ENCODE assay signal across 1 cellular context in genomic region chr3:56782215-56782614, GRCh38.
TF ChIP-seq lines count a peak whose summit lies in the region.

No MANE protein-coding gene starts in this region.

TF ChIP-seq in HepG2, 621 proteins besides CTCF, POLR2A, EP300 and RAD21 (continued from another document and continues in another):
- TF ChIP-seq ZNF660 (CRISPR knock-in tag; IDR thresholded peaks at IDR 0.05; ENCODE audit: borderline replicate concordance, low read depth), result no peak
- 0 out of 2 replicates have a peak, but pooled peaks have one; percentile 35 for TF ChIP-seq MAX (IDR thresholded peaks at IDR 0.05)
- peak; percentile 93 for TF ChIP-seq NCOA2 (CRISPR knock-in tag; IDR thresholded peaks at IDR 0.05)
- no peak for TF ChIP-seq ZNF674 (CRISPR knock-in tag; IDR thresholded peaks at IDR 0.05; ENCODE audit: low read depth)
- TF ChIP-seq, protein P1, sequence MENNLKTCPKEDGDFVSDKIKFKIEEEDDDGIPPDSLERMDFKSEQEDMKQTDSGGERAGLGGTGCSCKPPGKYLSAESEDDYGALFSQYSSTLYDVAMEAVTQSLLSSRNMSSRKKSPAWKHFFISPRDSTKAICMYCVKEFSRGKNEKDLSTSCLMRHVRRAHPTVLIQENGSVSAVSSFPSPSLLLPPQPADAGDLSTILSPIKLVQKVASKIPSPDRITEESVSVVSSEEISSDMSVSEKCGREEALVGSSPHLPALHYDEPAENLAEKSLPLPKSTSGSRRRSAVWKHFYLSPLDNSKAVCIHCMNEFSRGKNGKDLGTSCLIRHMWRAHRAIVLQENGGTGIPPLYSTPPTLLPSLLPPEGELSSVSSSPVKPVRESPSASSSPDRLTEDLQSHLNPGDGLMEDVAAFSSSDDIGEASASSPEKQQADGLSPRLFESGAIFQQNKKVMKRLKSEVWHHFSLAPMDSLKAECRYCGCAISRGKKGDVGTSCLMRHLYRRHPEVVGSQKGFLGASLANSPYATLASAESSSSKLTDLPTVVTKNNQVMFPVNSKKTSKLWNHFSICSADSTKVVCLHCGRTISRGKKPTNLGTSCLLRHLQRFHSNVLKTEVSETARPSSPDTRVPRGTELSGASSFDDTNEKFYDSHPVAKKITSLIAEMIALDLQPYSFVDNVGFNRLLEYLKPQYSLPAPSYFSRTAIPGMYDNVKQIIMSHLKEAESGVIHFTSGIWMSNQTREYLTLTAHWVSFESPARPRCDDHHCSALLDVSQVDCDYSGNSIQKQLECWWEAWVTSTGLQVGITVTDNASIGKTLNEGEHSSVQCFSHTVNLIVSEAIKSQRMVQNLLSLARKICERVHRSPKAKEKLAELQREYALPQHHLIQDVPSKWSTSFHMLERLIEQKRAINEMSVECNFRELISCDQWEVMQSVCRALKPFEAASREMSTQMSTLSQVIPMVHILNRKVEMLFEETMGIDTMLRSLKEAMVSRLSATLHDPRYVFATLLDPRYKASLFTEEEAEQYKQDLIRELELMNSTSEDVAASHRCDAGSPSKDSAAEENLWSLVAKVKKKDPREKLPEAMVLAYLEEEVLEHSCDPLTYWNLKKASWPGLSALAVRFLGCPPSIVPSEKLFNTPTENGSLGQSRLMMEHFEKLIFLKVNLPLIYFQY (CRISPR knock-in tag; IDR thresholded peaks at IDR 0.05; ENCODE audit: borderline replicate concordance), result no peak
- no peak for TF ChIP-seq ZNF282 (IDR thresholded peaks at IDR 0.05; ENCODE audit: partially characterized antibody)
- no peak for TF ChIP-seq SRSF1 (optimal IDR thresholded peaks at IDR 0.05; ENCODE audit: low read depth, low read length)
- no peak for TF ChIP-seq CBX2 (IDR thresholded peaks at IDR 0.05; ENCODE audit: low read depth, low read length)
- TF ChIP-seq CBX2 (CRISPR knock-in tag; IDR thresholded peaks at IDR 0.05; ENCODE audit: low read depth), result no peak
- TF ChIP-seq KLF13 (CRISPR knock-in tag; IDR thresholded peaks at IDR 0.05), result no peak
- TF ChIP-seq ZNF230 (CRISPR knock-in tag; IDR thresholded peaks at IDR 0.05), result no peak
- TF ChIP-seq TARDBP (CRISPR knock-in tag; IDR thresholded peaks at IDR 0.05), result 0 out of 2 replicates have a peak, but pooled peaks have one; percentile 50
- no peak for TF ChIP-seq ZNF224 (CRISPR knock-in tag; IDR thresholded peaks at IDR 0.05)
- TF ChIP-seq ZNF30 (CRISPR knock-in tag; IDR thresholded peaks at IDR 0.05), result no peak
- no peak for TF ChIP-seq JARID2 (CRISPR knock-in tag; IDR thresholded peaks at IDR 0.05; ENCODE audit: insufficient replicate concordance)
- TF ChIP-seq FOSL2 (CRISPR knock-in tag; IDR thresholded peaks at IDR 0.05), result peak; percentile 70
- TF ChIP-seq THRA (CRISPR knock-in tag; IDR thresholded peaks at IDR 0.05; ENCODE audit: borderline replicate concordance), result peak; percentile 72; the same call in 1 of the 2 replicates
- peak; percentile 54; the same call in 1 of the 2 replicates for TF ChIP-seq NCOR1 (IDR thresholded peaks at IDR 0.05; ENCODE audit: borderline replicate concordance, low read length)
- peak; percentile 81; the same call in 1 of the 2 replicates for TF ChIP-seq FOXJ3 (CRISPR knock-in tag; IDR thresholded peaks at IDR 0.05; ENCODE audit: borderline replicate concordance)
- TF ChIP-seq, protein P2, sequence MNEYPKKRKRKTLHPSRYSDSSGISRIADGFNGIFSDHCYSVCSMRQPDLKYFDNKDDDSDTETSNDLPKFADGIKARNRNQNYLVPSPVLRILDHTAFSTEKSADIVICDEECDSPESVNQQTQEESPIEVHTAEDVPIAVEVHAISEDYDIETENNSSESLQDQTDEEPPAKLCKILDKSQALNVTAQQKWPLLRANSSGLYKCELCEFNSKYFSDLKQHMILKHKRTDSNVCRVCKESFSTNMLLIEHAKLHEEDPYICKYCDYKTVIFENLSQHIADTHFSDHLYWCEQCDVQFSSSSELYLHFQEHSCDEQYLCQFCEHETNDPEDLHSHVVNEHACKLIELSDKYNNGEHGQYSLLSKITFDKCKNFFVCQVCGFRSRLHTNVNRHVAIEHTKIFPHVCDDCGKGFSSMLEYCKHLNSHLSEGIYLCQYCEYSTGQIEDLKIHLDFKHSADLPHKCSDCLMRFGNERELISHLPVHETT (CRISPR knock-in tag; conservative IDR thresholded peaks at IDR 0.05), result no peak
- TF ChIP-seq ZSCAN5A (CRISPR knock-in tag; IDR thresholded peaks at IDR 0.05; ENCODE audit: borderline replicate concordance), result 0 out of 2 replicates have a peak, but pooled peaks have one; percentile 18
- TF ChIP-seq THYN1 (CRISPR knock-in tag; IDR thresholded peaks at IDR 0.05; ENCODE audit: borderline replicate concordance, low read depth), result no peak
- no peak for TF ChIP-seq NFE2L1 (CRISPR knock-in tag; IDR thresholded peaks at IDR 0.05; ENCODE audit: borderline replicate concordance)
- TF ChIP-seq PITX1 (CRISPR knock-in tag; IDR thresholded peaks at IDR 0.05), result peak; percentile 90
- no peak for TF ChIP-seq ZNF816 (CRISPR knock-in tag; IDR thresholded peaks at IDR 0.05; ENCODE audit: borderline replicate concordance)
- TF ChIP-seq, protein P3, sequence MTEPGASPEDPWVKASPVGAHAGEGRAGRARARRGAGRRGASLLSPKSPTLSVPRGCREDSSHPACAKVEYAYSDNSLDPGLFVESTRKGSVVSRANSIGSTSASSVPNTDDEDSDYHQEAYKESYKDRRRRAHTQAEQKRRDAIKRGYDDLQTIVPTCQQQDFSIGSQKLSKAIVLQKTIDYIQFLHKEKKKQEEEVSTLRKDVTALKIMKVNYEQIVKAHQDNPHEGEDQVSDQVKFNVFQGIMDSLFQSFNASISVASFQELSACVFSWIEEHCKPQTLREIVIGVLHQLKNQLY (CRISPR knock-in tag; IDR thresholded peaks at IDR 0.05), result 0 out of 2 replicates have a peak, but pooled peaks have one; percentile 46
- TF ChIP-seq, protein P4, sequence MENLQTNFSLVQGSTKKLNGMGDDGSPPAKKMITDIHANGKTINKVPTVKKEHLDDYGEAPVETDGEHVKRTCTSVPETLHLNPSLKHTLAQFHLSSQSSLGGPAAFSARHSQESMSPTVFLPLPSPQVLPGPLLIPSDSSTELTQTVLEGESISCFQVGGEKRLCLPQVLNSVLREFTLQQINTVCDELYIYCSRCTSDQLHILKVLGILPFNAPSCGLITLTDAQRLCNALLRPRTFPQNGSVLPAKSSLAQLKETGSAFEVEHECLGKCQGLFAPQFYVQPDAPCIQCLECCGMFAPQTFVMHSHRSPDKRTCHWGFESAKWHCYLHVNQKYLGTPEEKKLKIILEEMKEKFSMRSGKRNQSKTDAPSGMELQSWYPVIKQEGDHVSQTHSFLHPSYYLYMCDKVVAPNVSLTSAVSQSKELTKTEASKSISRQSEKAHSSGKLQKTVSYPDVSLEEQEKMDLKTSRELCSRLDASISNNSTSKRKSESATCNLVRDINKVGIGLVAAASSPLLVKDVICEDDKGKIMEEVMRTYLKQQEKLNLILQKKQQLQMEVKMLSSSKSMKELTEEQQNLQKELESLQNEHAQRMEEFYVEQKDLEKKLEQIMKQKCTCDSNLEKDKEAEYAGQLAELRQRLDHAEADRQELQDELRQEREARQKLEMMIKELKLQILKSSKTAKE (CRISPR knock-in tag; IDR thresholded peaks at IDR 0.05; ENCODE audit: borderline replicate concordance), result peak; percentile 52; the same call in 1 of the 2 replicates
- TF ChIP-seq ARID2 (CRISPR knock-in tag; IDR thresholded peaks at IDR 0.05; ENCODE audit: borderline replicate concordance), result no peak
- TF ChIP-seq TIGD3 (CRISPR knock-in tag; IDR thresholded peaks at IDR 0.05; ENCODE audit: borderline replicate concordance), result no peak
- no peak for TF ChIP-seq EEA1 (CRISPR knock-in tag; IDR thresholded peaks at IDR 0.05; ENCODE audit: borderline replicate concordance)
- TF ChIP-seq, protein P5, sequence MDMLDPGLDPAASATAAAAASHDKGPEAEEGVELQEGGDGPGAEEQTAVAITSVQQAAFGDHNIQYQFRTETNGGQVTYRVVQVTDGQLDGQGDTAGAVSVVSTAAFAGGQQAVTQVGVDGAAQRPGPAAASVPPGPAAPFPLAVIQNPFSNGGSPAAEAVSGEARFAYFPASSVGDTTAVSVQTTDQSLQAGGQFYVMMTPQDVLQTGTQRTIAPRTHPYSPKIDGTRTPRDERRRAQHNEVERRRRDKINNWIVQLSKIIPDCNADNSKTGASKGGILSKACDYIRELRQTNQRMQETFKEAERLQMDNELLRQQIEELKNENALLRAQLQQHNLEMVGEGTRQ (IDR thresholded peaks at IDR 0.05; ENCODE audit: low read depth, low read length), result no peak
- TF ChIP-seq, protein P5 (CRISPR knock-in tag; IDR thresholded peaks at IDR 0.05; ENCODE audit: borderline replicate concordance), result no peak
- no peak for TF ChIP-seq YEATS2 (CRISPR knock-in tag; IDR thresholded peaks at IDR 0.05; ENCODE audit: borderline replicate concordance)
- peak; percentile 22; the same call in 1 of the 2 replicates for TF ChIP-seq SIX4 (CRISPR knock-in tag; IDR thresholded peaks at IDR 0.05)
- 0 out of 2 replicates have a peak, but pooled peaks have one; percentile 12 for TF ChIP-seq TGIF2 (CRISPR knock-in tag; IDR thresholded peaks at IDR 0.05)
- no peak for TF ChIP-seq CENPX (CRISPR knock-in tag; IDR thresholded peaks at IDR 0.05)
- TF ChIP-seq, protein P6, sequence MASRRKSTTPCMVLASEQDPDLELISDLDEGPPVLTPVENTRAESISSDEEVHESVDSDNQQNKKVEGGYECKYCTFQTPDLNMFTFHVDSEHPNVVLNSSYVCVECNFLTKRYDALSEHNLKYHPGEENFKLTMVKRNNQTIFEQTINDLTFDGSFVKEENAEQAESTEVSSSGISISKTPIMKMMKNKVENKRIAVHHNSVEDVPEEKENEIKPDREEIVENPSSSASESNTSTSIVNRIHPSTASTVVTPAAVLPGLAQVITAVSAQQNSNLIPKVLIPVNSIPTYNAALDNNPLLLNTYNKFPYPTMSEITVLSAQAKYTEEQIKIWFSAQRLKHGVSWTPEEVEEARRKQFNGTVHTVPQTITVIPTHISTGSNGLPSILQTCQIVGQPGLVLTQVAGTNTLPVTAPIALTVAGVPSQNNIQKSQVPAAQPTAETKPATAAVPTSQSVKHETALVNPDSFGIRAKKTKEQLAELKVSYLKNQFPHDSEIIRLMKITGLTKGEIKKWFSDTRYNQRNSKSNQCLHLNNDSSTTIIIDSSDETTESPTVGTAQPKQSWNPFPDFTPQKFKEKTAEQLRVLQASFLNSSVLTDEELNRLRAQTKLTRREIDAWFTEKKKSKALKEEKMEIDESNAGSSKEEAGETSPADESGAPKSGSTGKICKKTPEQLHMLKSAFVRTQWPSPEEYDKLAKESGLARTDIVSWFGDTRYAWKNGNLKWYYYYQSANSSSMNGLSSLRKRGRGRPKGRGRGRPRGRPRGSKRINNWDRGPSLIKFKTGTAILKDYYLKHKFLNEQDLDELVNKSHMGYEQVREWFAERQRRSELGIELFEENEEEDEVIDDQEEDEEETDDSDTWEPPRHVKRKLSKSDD (CRISPR knock-in tag; IDR thresholded peaks at IDR 0.05; ENCODE audit: low read depth), result peak; percentile 75; the same call in 1 of the 2 replicates
- TF ChIP-seq KLF11 (CRISPR knock-in tag; IDR thresholded peaks at IDR 0.05), result no peak
- TF ChIP-seq GZF1 (CRISPR knock-in tag; IDR thresholded peaks at IDR 0.05), result no peak
- TF ChIP-seq FOXP1 (IDR thresholded peaks at IDR 0.05), result no peak
- TF ChIP-seq FOXP1 (CRISPR knock-in tag; IDR thresholded peaks at IDR 0.05), result peak; percentile 87; the same call in 1 of the 2 replicates
- TF ChIP-seq ZNF652 (CRISPR knock-in tag; IDR thresholded peaks at IDR 0.05; ENCODE audit: borderline replicate concordance, low read depth), result peak; percentile 75
- TF ChIP-seq, protein P7, sequence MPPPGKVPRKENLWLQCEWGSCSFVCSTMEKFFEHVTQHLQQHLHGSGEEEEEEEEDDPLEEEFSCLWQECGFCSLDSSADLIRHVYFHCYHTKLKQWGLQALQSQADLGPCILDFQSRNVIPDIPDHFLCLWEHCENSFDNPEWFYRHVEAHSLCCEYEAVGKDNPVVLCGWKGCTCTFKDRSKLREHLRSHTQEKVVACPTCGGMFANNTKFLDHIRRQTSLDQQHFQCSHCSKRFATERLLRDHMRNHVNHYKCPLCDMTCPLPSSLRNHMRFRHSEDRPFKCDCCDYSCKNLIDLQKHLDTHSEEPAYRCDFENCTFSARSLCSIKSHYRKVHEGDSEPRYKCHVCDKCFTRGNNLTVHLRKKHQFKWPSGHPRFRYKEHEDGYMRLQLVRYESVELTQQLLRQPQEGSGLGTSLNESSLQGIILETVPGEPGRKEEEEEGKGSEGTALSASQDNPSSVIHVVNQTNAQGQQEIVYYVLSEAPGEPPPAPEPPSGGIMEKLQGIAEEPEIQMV (CRISPR knock-in tag; IDR thresholded peaks at IDR 0.05; ENCODE audit: low read depth), result no peak
- no peak for TF ChIP-seq MTF1 (CRISPR knock-in tag; IDR thresholded peaks at IDR 0.05)
- no peak for TF ChIP-seq MATR3 (CRISPR knock-in tag; IDR thresholded peaks at IDR 0.05)
